27 cellular contexts compared by ENCODE assay signal in the genomic region with DNA sequence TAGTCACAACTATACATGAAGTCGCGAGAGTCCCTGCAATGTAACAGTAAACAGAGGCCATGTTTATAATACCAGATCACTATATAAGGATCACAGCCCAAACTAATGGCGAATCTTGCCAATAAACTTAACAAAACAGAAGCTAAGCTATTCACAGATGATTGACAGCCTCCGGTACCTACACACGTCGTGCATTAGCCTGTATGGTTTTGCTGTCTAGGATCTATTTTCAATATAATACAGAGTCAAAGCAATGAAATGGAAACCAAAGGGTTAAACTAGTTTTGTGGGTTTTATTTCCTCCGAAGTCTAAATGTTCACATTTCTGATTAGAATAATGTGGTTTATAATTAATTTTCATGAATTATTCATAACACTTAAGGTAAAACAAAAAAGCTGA.
"Had no signal": no experiment of that assay in that cellular context is flagged by ENCODE, and none has a peak within 500 bp of the region (broad histone marks: within the 10 kb centered on the region; RNA-seq: fewer than 3 reads in every experiment).

No MANE protein-coding gene starts in this region.

- H3K27me3 ChIP-seq: ascending aorta had no signal

- H3K27ac ChIP-seq: ascending aorta had no signal

- DNase-seq: activated B cell treated with CpG ODN at 0.5 μM for 24 hours; activated CD4-positive, alpha-beta memory T cell treated with anti-CD3 and anti-CD28 coated beads for 36 hours; activated CD4-positive, alpha-beta T cell treated with anti-CD3 and anti-CD28 coated beads for 4 hours; activated CD4-positive, alpha-beta T cell treated with anti-CD3 and anti-CD28 coated beads, Interleukin-2, amount 10 ng/mL, durations not matched to agents 24 days and 14 days; activated CD4-positive, alpha-beta T cell treated with anti-CD3 and anti-CD28 coated beads, Interleukin-2, amount 50 U/mL, for 1 hour; activated CD4-positive, alpha-beta T cell treated with anti-CD3 and anti-CD28 coated beads, Interleukin-2, amount 50 U/mL, for 4 hours; activated CD4-positive, CD25-positive, alpha-beta regulatory T cell treated with anti-CD3 and anti-CD28 coated beads, Interleukin-2, amount 50 U/mL, for 72 hours; activated CD8-positive, alpha-beta memory T cell treated with anti-CD3 and anti-CD28 coated beads, Interleukin-2, amount 50 U/mL, for 4 hours; activated CD8-positive, alpha-beta T cell treated with anti-CD3 and anti-CD28 coated beads for 36 hours; activated effector memory CD4-positive, alpha-beta T cell treated with anti-CD3 and anti-CD28 coated beads, Interleukin-2, amount 50 U/mL, for 16 hours; activated gamma-delta T cell treated with Interleukin-2 at 50 U/mL for 16 hours; activated naive CD4-positive, alpha-beta T cell; activated naive CD4-positive, alpha-beta T cell treated with anti-CD3 and anti-CD28 coated beads for 36 hours; activated naive CD4-positive, alpha-beta T cell treated with anti-CD3 and anti-CD28 coated beads, Interleukin-2, amount 50 U/mL, for 16 hours; activated naive CD8-positive, alpha-beta T cell treated with anti-CD3 and anti-CD28 coated beads for 36 hours; activated T-cell treated with anti-CD3 and anti-CD28 coated beads for 4 hours; activated T-cell treated with anti-CD3 and anti-CD28 coated beads, Interleukin-2, amount 50 U/mL, for 1 hour; activated T-cell treated with anti-CD3 and anti-CD28 coated beads, Interleukin-2, amount 50 U/mL, for 4 hours; activated T-cell treated with anti-CD3 and anti-CD28 coated beads, Interleukin-2, amount 50 U/mL, for 72 hours; amygdala; anterior cingulate cortex; central memory CD4-positive, alpha-beta T cell; T-helper 2 cell; T-helper 9 cell had no signal

- H3K9me3 ChIP-seq: ascending aorta had no signal

- H3K4me3 ChIP-seq: ascending aorta had no signal

- FAIRE-seq: colon, TTC549 had no signal
